In genomic region chr3:151439652-151440125, GRCh38 we compare ENCODE assay signal across 8 cellular contexts. TPM values are rescaled to one million over a fixed set of nuclear protein-coding genes. Genes with fewer than 3 reads are reported as not detected.
A peak's percentile ranks its signal among the peaks of the same experiment; 100 is the strongest.
DNase-seq lines count a peak whose midpoint lies in the region; ATAC-seq and TF ChIP-seq lines count a peak whose summit lies in the region.

No MANE protein-coding gene starts in this region.

- no peaks in the 10 kb centered on the region for H3K4me1 Mint-ChIP-seq in activated naive CD4-positive, alpha-beta T cell treated with anti-CD3 and anti-CD28 coated beads, Interleukin-2, amount 10 ng/mL, durations not matched to agents 7 days and 5 days
- H3K4me1 Mint-ChIP-seq in neural progenitor cell: no peaks in the 10 kb centered on the region
- no peaks in the 10 kb centered on the region for H3K4me1 Mint-ChIP-seq in T-helper 2 cell treated with Interferon-gamma antibody and Interleukin-4, amounts not matched to agents 5 μg/mL and 100 μg/mL, for 36 hours (ENCODE audit: low read depth)

- H3K4me1 ChIP-seq in neural progenitor cell: no peaks in the 10 kb centered on the region

- no peaks in the 10 kb centered on the region for H3K9me3 Mint-ChIP-seq in activated naive CD4-positive, alpha-beta T cell treated with anti-CD3 and anti-CD28 coated beads, Interleukin-2, amount 50 U/mL, for 72 hours
- no peaks in the 10 kb centered on the region for H3K9me3 Mint-ChIP-seq in activated naive CD4-positive, alpha-beta T cell treated with anti-CD3 and anti-CD28 coated beads, Interleukin-2, amount 10 ng/mL, durations not matched to agents 7 days and 5 days
- H3K9me3 Mint-ChIP-seq in neural progenitor cell: no peaks in the 10 kb centered on the region
- H3K9me3 Mint-ChIP-seq in T-helper 2 cell treated with Interferon-gamma antibody and Interleukin-4, amounts not matched to agents 5 μg/mL and 100 μg/mL, for 36 hours: no peaks in the 10 kb centered on the region

- no peaks in the 10 kb centered on the region for H3K79me2 ChIP-seq in neural progenitor cell (ENCODE audit: low read depth)

- no peaks in the 10 kb centered on the region for H4K20me1 ChIP-seq in neural progenitor cell (ENCODE audit: low read depth)

- H3K9me3 ChIP-seq in neural progenitor cell (ENCODE audit: low read depth): no peaks in the 10 kb centered on the region

- no peaks in the 10 kb centered on the region for H3K36me3 Mint-ChIP-seq in activated naive CD4-positive, alpha-beta T cell treated with anti-CD3 and anti-CD28 coated beads, Interleukin-2, amount 50 U/mL, for 72 hours
- no peaks in the 10 kb centered on the region for H3K36me3 Mint-ChIP-seq in activated naive CD4-positive, alpha-beta T cell treated with anti-CD3 and anti-CD28 coated beads, Interleukin-2, amount 10 ng/mL, durations not matched to agents 7 days and 5 days
- H3K36me3 Mint-ChIP-seq in neural progenitor cell: no peaks in the 10 kb centered on the region
- no peaks in the 10 kb centered on the region for H3K36me3 Mint-ChIP-seq in T-helper 2 cell treated with Interferon-gamma antibody and Interleukin-4, amounts not matched to agents 5 μg/mL and 100 μg/mL, for 36 hours (ENCODE audit: low read depth)

- CTCF ChIA-PET in activated naive CD4-positive, alpha-beta T cell treated with anti-CD3 and anti-CD28 coated beads, Interleukin-2, amount 10 ng/mL, durations not matched to agents 7 days and 5 days (lab: Charles Lee): interaction anchor here (1.0 to 2.3 kb wide), 4 partner anchors 20 to 479 kb away, joined by 3 to 9 read pairs (median 5); no protein-coding TSS in a partner anchor
- CTCF ChIA-PET in HEK293T (lab: Yijun Ruan, JAX): interaction anchor here (0.9 to 3.3 kb wide), 4 partner anchors 29 to 399 kb away, joined by 3 to 17 read pairs (median 4); no protein-coding TSS in a partner anchor

- H3K27ac ChIP-seq in neural progenitor cell: no peak overlapping the region

- H2AFZ ChIP-seq in neural progenitor cell (replicated peaks): no peak overlapping the region

- no peak overlapping the region for H3K4me2 ChIP-seq in neural progenitor cell

- peak; percentile 80 for TF ChIP-seq CTCF in neural progenitor cell (IDR thresholded peaks at IDR 0.05)

- H3K27ac Mint-ChIP-seq in activated naive CD4-positive, alpha-beta T cell treated with anti-CD3 and anti-CD28 coated beads, Interleukin-2, amount 50 U/mL, for 72 hours: no peak overlapping the region
- no peak overlapping the region for H3K27ac Mint-ChIP-seq in activated naive CD4-positive, alpha-beta T cell treated with anti-CD3 and anti-CD28 coated beads, Interleukin-2, amount 10 ng/mL, durations not matched to agents 7 days and 5 days
- no peak overlapping the region for H3K27ac Mint-ChIP-seq in neural progenitor cell
- H3K27ac Mint-ChIP-seq in T-helper 2 cell treated with Interferon-gamma antibody and Interleukin-4, amounts not matched to agents 5 μg/mL and 100 μg/mL, for 36 hours: no peak overlapping the region

- H3K9ac ChIP-seq in neural progenitor cell: no peak overlapping the region

- DNase-seq in activated naive CD4-positive, alpha-beta T cell treated with anti-CD3 and anti-CD28 coated beads, Interleukin-2, amount 50 U/mL, for 72 hours (ENCODE audit: low spot score in 2 of 2): peak in 1 of 2 donors; percentile 35
- DNase-seq in activated naive CD4-positive, alpha-beta T cell treated with anti-CD3 and anti-CD28 coated beads, Interleukin-2, amount 10 ng/mL, durations not matched to agents 7 days and 5 days: no peak
- peak; percentile 54 for DNase-seq in HEK293T (ENCODE audit: extremely low spot score)
- peak; percentile 45 for DNase-seq in NCI-H1092 treated with DMSO at 0.1 percent for 48 hours (lab: John Stamatoyannopoulos, UW)
- DNase-seq in fibroblast of gingiva (ENCODE audit: low read depth): peak; percentile 78
- peak; percentile 62 for DNase-seq in neural progenitor cell (ENCODE audit: low spot score)
- DNase-seq in T-helper 2 cell treated with Interferon-gamma antibody and Interleukin-4, amounts not matched to agents 5 μg/mL and 100 μg/mL, for 36 hours (ENCODE audit: low spot score): no peak

- H3F3A ChIP-seq in neural progenitor cell (ENCODE audit: low read depth): no peaks in the 10 kb centered on the region

- H3K4me3 Mint-ChIP-seq in activated naive CD4-positive, alpha-beta T cell treated with anti-CD3 and anti-CD28 coated beads, Interleukin-2, amount 10 ng/mL, durations not matched to agents 7 days and 5 days: no peak overlapping the region
- no peak overlapping the region for H3K4me3 Mint-ChIP-seq in neural progenitor cell
- H3K4me3 Mint-ChIP-seq in T-helper 2 cell treated with Interferon-gamma antibody and Interleukin-4, amounts not matched to agents 5 μg/mL and 100 μg/mL, for 36 hours: no peak overlapping the region

- no peak overlapping the region for H3K4me3 ChIP-seq in neural progenitor cell

- POLR2A ChIA-PET in HEK293T (lab: Yijun Ruan, JAX): no interaction called here

- no peaks in the 10 kb centered on the region for H3K36me3 ChIP-seq in neural progenitor cell

- H3K27me3 Mint-ChIP-seq in activated naive CD4-positive, alpha-beta T cell treated with anti-CD3 and anti-CD28 coated beads, Interleukin-2, amount 10 ng/mL, durations not matched to agents 7 days and 5 days: no peaks in the 10 kb centered on the region
- H3K27me3 Mint-ChIP-seq in neural progenitor cell (ENCODE audit: insufficient read depth, low read depth): no peaks in the 10 kb centered on the region
- peaks cover 4% of the 10 kb centered on the region for H3K27me3 Mint-ChIP-seq in T-helper 2 cell treated with Interferon-gamma antibody and Interleukin-4, amounts not matched to agents 5 μg/mL and 100 μg/mL, for 36 hours (ENCODE audit: low read depth)

- ATAC-seq in activated naive CD4-positive, alpha-beta T cell treated with anti-CD3 and anti-CD28 coated beads, Interleukin-2, amount 50 U/mL, for 72 hours: peak; percentile 41 to 64
- peak; percentile 97 for ATAC-seq in SK-N-SH treated with all-trans-retinoic acid at 6 μM for 48 hours

- no peaks in the 10 kb centered on the region for H3K27me3 ChIP-seq in neural progenitor cell

TF ChIP-seq in HEK293T, 16 proteins besides CTCF, POLR2A, EP300 and RAD21:
- no peak for TF ChIP-seq FOXM1 (IDR thresholded peaks at IDR 0.05; ENCODE audit: borderline replicate concordance)
- no peak for TF ChIP-seq HDGF (IDR thresholded peaks at IDR 0.05; ENCODE audit: borderline replicate concordance)
- no peak for TF ChIP-seq BHLHE40 (IDR thresholded peaks at IDR 0.05; ENCODE audit: borderline replicate concordance)
- no peak for TF ChIP-seq TARDBP (IDR thresholded peaks at IDR 0.05)
- no peak for TF ChIP-seq ZNF384 (IDR thresholded peaks at IDR 0.05)
- TF ChIP-seq L3MBTL2 (conservative IDR thresholded peaks at IDR 0.05): no peak
- no peak for TF ChIP-seq ELF4 (IDR thresholded peaks at IDR 0.05)
- no peak for TF ChIP-seq ARNT (IDR thresholded peaks at IDR 0.05)
- TF ChIP-seq LEF1 (IDR thresholded peaks at IDR 0.05; ENCODE audit: borderline replicate concordance): no peak
- no peak for TF ChIP-seq CTBP1 (IDR thresholded peaks at IDR 0.05; ENCODE audit: borderline replicate concordance)
- TF ChIP-seq FOXA1 (IDR thresholded peaks at IDR 0.05): no peak
- TF ChIP-seq SUZ12 (IDR thresholded peaks at IDR 0.05): no peak
- no peak for TF ChIP-seq NFRKB (IDR thresholded peaks at IDR 0.05)
- no peak for TF ChIP-seq FOXK2 (IDR thresholded peaks at IDR 0.05)

TF ChIP-seq in SK-N-SH treated with all-trans-retinoic acid at 6 μM for 48 hours, 23 proteins besides CTCF, POLR2A, EP300 and RAD21 (continues in another document):
- TF ChIP-seq BACH2 (CRISPR knock-in tag; IDR thresholded peaks at IDR 0.05; ENCODE audit: borderline replicate concordance) (no peak), CREB5 (CRISPR knock-in tag; IDR thresholded peaks at IDR 0.05; ENCODE audit: low read depth) (no peak), ZNF70 (CRISPR knock-in tag; IDR thresholded peaks at IDR 0.05) (no peak), RARB (CRISPR knock-in tag; IDR thresholded peaks at IDR 0.05) (no peak), ESRRG (CRISPR knock-in tag; IDR thresholded peaks at IDR 0.05) (no peak), ZFP3 (CRISPR knock-in tag; IDR thresholded peaks at IDR 0.05) (no peak), CSDC2 (CRISPR knock-in tag; IDR thresholded peaks at IDR 0.05) (no peak)
- TF ChIP-seq, protein P1, sequence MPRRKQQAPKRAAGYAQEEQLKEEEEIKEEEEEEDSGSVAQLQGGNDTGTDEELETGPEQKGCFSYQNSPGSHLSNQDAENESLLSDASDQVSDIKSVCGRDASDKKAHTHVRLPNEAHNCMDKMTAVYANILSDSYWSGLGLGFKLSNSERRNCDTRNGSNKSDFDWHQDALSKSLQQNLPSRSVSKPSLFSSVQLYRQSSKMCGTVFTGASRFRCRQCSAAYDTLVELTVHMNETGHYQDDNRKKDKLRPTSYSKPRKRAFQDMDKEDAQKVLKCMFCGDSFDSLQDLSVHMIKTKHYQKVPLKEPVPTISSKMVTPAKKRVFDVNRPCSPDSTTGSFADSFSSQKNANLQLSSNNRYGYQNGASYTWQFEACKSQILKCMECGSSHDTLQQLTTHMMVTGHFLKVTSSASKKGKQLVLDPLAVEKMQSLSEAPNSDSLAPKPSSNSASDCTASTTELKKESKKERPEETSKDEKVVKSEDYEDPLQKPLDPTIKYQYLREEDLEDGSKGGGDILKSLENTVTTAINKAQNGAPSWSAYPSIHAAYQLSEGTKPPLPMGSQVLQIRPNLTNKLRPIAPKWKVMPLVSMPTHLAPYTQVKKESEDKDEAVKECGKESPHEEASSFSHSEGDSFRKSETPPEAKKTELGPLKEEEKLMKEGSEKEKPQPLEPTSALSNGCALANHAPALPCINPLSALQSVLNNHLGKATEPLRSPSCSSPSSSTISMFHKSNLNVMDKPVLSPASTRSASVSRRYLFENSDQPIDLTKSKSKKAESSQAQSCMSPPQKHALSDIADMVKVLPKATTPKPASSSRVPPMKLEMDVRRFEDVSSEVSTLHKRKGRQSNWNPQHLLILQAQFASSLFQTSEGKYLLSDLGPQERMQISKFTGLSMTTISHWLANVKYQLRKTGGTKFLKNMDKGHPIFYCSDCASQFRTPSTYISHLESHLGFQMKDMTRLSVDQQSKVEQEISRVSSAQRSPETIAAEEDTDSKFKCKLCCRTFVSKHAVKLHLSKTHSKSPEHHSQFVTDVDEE (CRISPR knock-in tag; IDR thresholded peaks at IDR 0.05): no peak

RNA-seq across cellular contexts. Expression of gene IGSF10, which starts 21.2 kb away (rescaled TPM):
- total RNA-seq in activated naive CD4-positive, alpha-beta T cell treated with anti-CD3 and anti-CD28 coated beads, Interleukin-2, amount 50 U/mL, for 72 hours: not detected
- 0.15 and 0.22 TPM in 2 replicates for total RNA-seq in neural progenitor cell (ENCODE audit: low replicate concordance)

RNA-seq across cellular contexts. Expression of gene P2RY12, which starts 55.1 kb away (rescaled TPM):
- total RNA-seq in activated naive CD4-positive, alpha-beta T cell treated with anti-CD3 and anti-CD28 coated beads, Interleukin-2, amount 50 U/mL, for 72 hours: not detected
- not detected in 2 replicates for total RNA-seq in neural progenitor cell (ENCODE audit: low replicate concordance)

Comparison
In these comparisons a context has a peak if more than half of its experiments do, and no peak if none do; other contexts are left out.
1. DNase-seq: peak in HEK293T (single experiment), NCI-H1092 treated with DMSO at 0.1 percent for 48 hours (single experiment), fibroblast of gingiva (single experiment) and neural progenitor cell (single experiment); none in activated naive CD4-positive, alpha-beta T cell treated with anti-CD3 and anti-CD28 coated beads, Interleukin-2, amount 10 ng/mL, durations not matched to agents 7 days and 5 days (single experiment) and T-helper 2 cell treated with Interferon-gamma antibody and Interleukin-4, amounts not matched to agents 5 μg/mL and 100 μg/mL, for 36 hours (single experiment).